ENCODE assay signal across 16 cellular contexts in the genomic region with DNA sequence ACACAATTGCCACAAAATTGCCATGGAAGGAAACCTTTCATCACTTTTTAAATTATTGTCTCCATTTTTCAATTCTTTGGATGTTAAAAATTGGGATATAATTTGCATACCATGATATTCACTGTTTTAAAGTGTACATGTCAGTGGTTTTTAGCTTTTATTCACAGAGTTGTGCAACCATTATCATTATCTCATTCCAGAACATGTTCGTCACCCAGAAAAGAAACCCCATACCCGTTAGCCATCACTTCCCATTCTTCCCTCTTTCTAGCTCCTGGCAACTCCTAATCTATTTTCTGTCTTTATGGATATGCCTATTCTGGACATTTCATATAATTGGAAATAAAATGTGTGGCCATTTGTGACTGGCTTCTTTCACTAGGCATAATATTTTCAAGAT.
DNase-seq lines count a peak whose midpoint lies in the region; ATAC-seq, FAIRE-seq and TF ChIP-seq lines count a peak whose summit lies in the region.
"Had no signal": no experiment of that assay in that cellular context is flagged by ENCODE, and none has a peak within 500 bp of the region (broad histone marks: within the 10 kb centered on the region; RNA-seq: fewer than 3 reads in every experiment).

No MANE protein-coding gene starts in this region.

- H3K27ac ChIP-seq in IMR-90 (ENCODE audit: insufficient read depth, low read length) (peak overlapping the region; percentile 65; the same call in 1 of the 2 replicates), keratinocyte (ENCODE audit: control insufficient read depth, insufficient read depth, low read length) (no peak overlapping the region)
- H3K27ac ChIP-seq: C4-2B, uterus had no signal

- TF ChIP-seq RAD21 in IMR-90 (IDR thresholded peaks at IDR 0.05; ENCODE audit: low read length), result no peak

- H2AK5ac ChIP-seq in IMR-90 (ENCODE audit: low read depth, low read length), result no peak overlapping the region

- POLR2A ChIA-PET in IMR-90 (lab: Charles Lee; ENCODE audit: unreplicated experiment), result no interaction called here

- H3K4ac ChIP-seq in IMR-90 (ENCODE audit: low read depth, low read length), result peak overlapping the region; percentile 16; the same call in 1 of the 2 replicates

- H3K56ac ChIP-seq in IMR-90 (ENCODE audit: extremely low read depth, insufficient read depth, low read length), result no peak overlapping the region; the same call in 1 of the 2 replicates

- CTCF ChIA-PET in IMR-90 (lab: Yijun Ruan, JAX), result interaction anchor here (1.4 kb wide), 2 partner anchors 277 to 283 kb away, joined by 4 read pairs; no protein-coding TSS in a partner anchor

- no peak overlapping the region; the same call in 1 of the 2 replicates for H3K4me2 ChIP-seq in IMR-90 (ENCODE audit: low read depth, low read length)
- peak overlapping the region; percentile 1 for H3K4me2 ChIP-seq in keratinocyte (ENCODE audit: control insufficient read depth, extremely low read depth, insufficient read depth, low read depth, low read length)

- no peaks in the 10 kb centered on the region for H3K79me1 ChIP-seq in IMR-90 (ENCODE audit: low read depth in 1 of 2, low read length in 2 of 2)

- no peak overlapping the region for H2AFZ ChIP-seq in IMR-90 (replicated peaks; ENCODE audit: low read length, poor library complexity)
- H2AFZ ChIP-seq in keratinocyte (ENCODE audit: control insufficient read depth, low read length), result no peak overlapping the region

- ATAC-seq in IMR-90 (ENCODE audit: low read depth), result peak; percentile 46
- ATAC-seq: activated CD4-positive, CD25-positive, alpha-beta regulatory T cell treated with anti-CD3 and anti-CD28 coated beads, Interleukin-2, amount 50 U/mL, for 24 hours; activated T-cell treated with anti-CD3 and anti-CD28 coated beads, Interleukin-2, amount 50 U/mL, for 72 hours had no signal

- H3K9me3 ChIP-seq in IMR-90 (ENCODE audit: control insufficient read depth, insufficient read depth, low read length), result no peaks in the 10 kb centered on the region
- no peaks in the 10 kb centered on the region for H3K9me3 ChIP-seq in keratinocyte (ENCODE audit: control insufficient read depth, low read depth, low read length)
- H3K9me3 ChIP-seq: uterus had no signal

- intact Hi-C loops in IMR-90 (cut with micrococcal nuclease), result no loop called here

- no peak overlapping the region for H2AK9ac ChIP-seq in IMR-90 (replicated peaks; ENCODE audit: low read depth, low read length, poor library complexity)

- H3K23ac ChIP-seq in IMR-90 (ENCODE audit: low read depth, low read length), result no peak overlapping the region

- DNase-seq in AG09319 (ENCODE audit: extremely low read depth, low read depth), result peak; percentile 3
- peak; percentile 78 for DNase-seq in IMR-90
- peak; percentile 41 for DNase-seq in astrocyte of the hippocampus (ENCODE audit: low read depth, low spot score)
- DNase-seq in keratinocyte (ENCODE audit: low read depth, low spot score), result no peak
- no peak for DNase-seq in cortex of kidney (lab: John Stamatoyannopoulos, UW)
- DNase-seq in Ammon's horn (ENCODE audit: low spot score), result no peak
- DNase-seq in activated CD4-positive, alpha-beta T cell treated with anti-CD3 and anti-CD28 coated beads for 48 hours, result no peak
- no peak for DNase-seq in NCI-H2171 (lab: John Stamatoyannopoulos, UW)
- DNase-seq: activated T-cell treated with anti-CD3 and anti-CD28 coated beads, Interleukin-2, amount 50 U/mL, for 72 hours; aorta; GDM1; NCI-H187 treated with DMSO at 0.1 percent for 48 hours; stimulated activated naive CD4-positive, alpha-beta T cell; uterus had no signal

- no peaks in the 10 kb centered on the region for H3K79me2 ChIP-seq in keratinocyte (ENCODE audit: control insufficient read depth, insufficient read depth, low read length)

- BruUV-seq in IMR-90 (replicated peaks; lab: Mats Ljungman, UMichigan), result no TSS peak

- H3K18ac ChIP-seq in IMR-90 (ENCODE audit: low read depth, low read length), result no peak overlapping the region

- H3K9ac ChIP-seq in IMR-90 (ENCODE audit: low read depth, low read length) (no peak overlapping the region), keratinocyte (ENCODE audit: control insufficient read depth, extremely low read depth, insufficient read depth, low read length) (no peak overlapping the region)

- H3K36me3 ChIP-seq in IMR-90 (ENCODE audit: control insufficient read depth, insufficient read depth, low read length), result no peaks in the 10 kb centered on the region
- H3K36me3 ChIP-seq in keratinocyte (ENCODE audit: control insufficient read depth in 2 of 2, extremely low read depth in 1 of 2, insufficient read depth in 2 of 2, low read length in 2 of 2), result no peaks in the 10 kb centered on the region
- H3K36me3 ChIP-seq: uterus had no signal

- H4K8ac ChIP-seq in IMR-90 (ENCODE audit: low read depth in 2 of 2, low read length in 2 of 2), result peak overlapping the region in 1 of 2 experiments; percentile 44; a peak in 2 of 4 replicates

- H4K20me1 ChIP-seq in IMR-90 (ENCODE audit: insufficient read depth, low read length) (no peaks in the 10 kb centered on the region), keratinocyte (ENCODE audit: control insufficient read depth, extremely low read depth, insufficient read depth, low read length) (no peaks in the 10 kb centered on the region)

- H4K91ac ChIP-seq in IMR-90 (ENCODE audit: insufficient read depth, low read depth, low read length), result no peak overlapping the region; the same call in 1 of the 2 replicates

- H2BK5ac ChIP-seq in IMR-90 (ENCODE audit: low read depth, low read length, poor library complexity, severe bottlenecking), result peak overlapping the region; percentile 65

- H3K4me3 ChIP-seq in IMR-90 (ENCODE audit: insufficient read depth, low read depth, low read length), result no peak overlapping the region
- H3K4me3 ChIP-seq in keratinocyte (ENCODE audit: control insufficient read depth in 2 of 3, extremely low read depth in 1 of 3, insufficient read depth in 2 of 3, low read depth in 1 of 3, low read length in 3 of 3), result no peak overlapping the region
- H3K4me3 ChIP-seq: uterus had no signal

- H2BK120ac ChIP-seq in IMR-90 (ENCODE audit: low read depth, low read length), result peak overlapping the region; percentile 57

- no peak for TF ChIP-seq CTCF in AG09319 (IDR thresholded peaks at IDR 0.05; ENCODE audit: low read depth, low read length)
- no peak for TF ChIP-seq CTCF in IMR-90 (conservative IDR thresholded peaks at IDR 0.05; ENCODE audit: low read depth, low read length)
- TF ChIP-seq CTCF in keratinocyte (optimal IDR thresholded peaks at IDR 0.05 in 1 of 3, IDR thresholded peaks at IDR 0.05 in 1 of 3, conservative IDR thresholded peaks at IDR 0.05 in 1 of 3; ENCODE audit: extremely low read depth in 1 of 3, insufficient read depth in 2 of 3, low read length in 3 of 3), result no peak

- H3K4me1 ChIP-seq in IMR-90 (ENCODE audit: control insufficient read depth, insufficient read depth, low read length) (no peaks in the 10 kb centered on the region; the same call in 1 of the 2 replicates), keratinocyte (ENCODE audit: control insufficient read depth, extremely low read depth, insufficient read depth, low read length) (peaks cover 3% of the 10 kb centered on the region)
- H3K4me1 ChIP-seq: uterus had no signal

- no peaks in the 10 kb centered on the region for H3K27me3 ChIP-seq in IMR-90 (ENCODE audit: control insufficient read depth, insufficient read depth, low read length)
- no peaks in the 10 kb centered on the region for H3K27me3 ChIP-seq in keratinocyte (ENCODE audit: control insufficient read depth, extremely low read depth, insufficient read depth, low read length)
- H3K27me3 ChIP-seq: uterus had no signal

- no CpG with 5 or more reads among the region's 2 CpGs for WGBS in IMR-90 (ENCODE audit: extremely low coverage in 2 of 2, insufficient read length in 1 of 2), 2 experiments

- no peak overlapping the region for H2BK15ac ChIP-seq in IMR-90 (ENCODE audit: low read depth, low read length)

- in situ Hi-C loops in IMR-90 (cut with MboI; ENCODE audit: low sequenced_read_pairs), result no loop called here

- FAIRE-seq in keratinocyte (lab: Jason Lieb, UNC), result no peak

- H3K9me1 ChIP-seq in IMR-90 (ENCODE audit: insufficient read depth, low read length) (no peaks in the 10 kb centered on the region), keratinocyte (ENCODE audit: control insufficient read depth, extremely low read depth, insufficient read depth, low read length) (no peaks in the 10 kb centered on the region)

- H3K14ac ChIP-seq in IMR-90 (replicated peaks; ENCODE audit: low read depth, low read length), result no peak overlapping the region

- no peak for TF ChIP-seq POLR2A in IMR-90 (IDR thresholded peaks at IDR 0.05; ENCODE audit: low read depth, low read length)

- H2BK20ac ChIP-seq in IMR-90 (ENCODE audit: low read depth, low read length), result 0 out of 2 replicates have a peak overlapping the region, but pooled peaks have one; percentile 6

- dilution Hi-C loops in IMR-90 (cut with HindIII; ENCODE audit: low sequenced_read_pairs, unreplicated experiment) (no loop called here), keratinocyte (cut with MboI; ENCODE audit: extremely low pct_ligation_motif_present, low sequenced_read_pairs) (no loop called here)

- no peak overlapping the region for H4K5ac ChIP-seq in IMR-90 (ENCODE audit: low read depth, low read length)

TF ChIP-seq in IMR-90, 13 proteins besides CTCF, POLR2A, EP300 and RAD21:
- TF ChIP-seq RCOR1 (IDR thresholded peaks at IDR 0.05; ENCODE audit: insufficient replicate concordance, low read length) (no peak), CEBPB (IDR thresholded peaks at IDR 0.05; ENCODE audit: low read depth, low read length) (peak; percentile 97)

Comparison
In these comparisons a context has a peak if more than half of its experiments do, and no peak if none do; other contexts are left out.
1. DNase-seq: peak in AG09319 (single experiment), IMR-90 (single experiment) and astrocyte of the hippocampus (single experiment); none in keratinocyte (single experiment), cortex of kidney (single experiment), Ammon's horn (single experiment), activated CD4-positive, alpha-beta T cell treated with anti-CD3 and anti-CD28 coated beads for 48 hours (single experiment) and NCI-H2171 (single experiment).